ENCODE assay signal across 8 cellular contexts in genomic region chr2:113602869-113603466, GRCh38. TPM values are rescaled to one million over a fixed set of nuclear protein-coding genes. Genes with fewer than 3 reads are reported as not detected.
DNase-seq lines count a peak whose midpoint lies in the region; ATAC-seq and TF ChIP-seq lines count a peak whose summit lies in the region.

No MANE protein-coding gene starts in this region.

- H3K4me3 ChIP-seq in kidney epithelial cell (ENCODE audit: low read depth, low read length) = peak overlapping the region; percentile 57
- H3K4me3 ChIP-seq in thymus (ENCODE audit: low read length) = peak overlapping the region; percentile 52

- H3K27ac ChIP-seq in angular gyrus (ENCODE audit: low read depth, low read length) (peak overlapping the region; percentile 93), thymus (ENCODE audit: low read depth) (peak overlapping the region; percentile 92)

- no peak for DNase-seq in activated CD4-positive, CD25-positive, alpha-beta regulatory T cell treated with anti-CD3 and anti-CD28 coated beads, Interleukin-2, amount 50 U/mL, for 72 hours
- DNase-seq in kidney epithelial cell (ENCODE audit: low read depth) = no peak
- DNase-seq in NCI-H1417 treated with DMSO at 0.1 percent for 48 hours (lab: John Stamatoyannopoulos, UW) = no peak
- DNase-seq in NK-92 (lab: John Stamatoyannopoulos, UW; ENCODE audit: unreplicated experiment) = no peak

- H3K4me1 ChIP-seq in thymus (ENCODE audit: control insufficient read depth, insufficient read depth, low read length) = no peaks in the 10 kb centered on the region

- no peak for TF ChIP-seq CTCF in kidney epithelial cell (IDR thresholded peaks at IDR 0.05; ENCODE audit: insufficient read depth, low read length, poor library complexity, severe bottlenecking)

- no peaks in the 10 kb centered on the region for H3K27me3 ChIP-seq in kidney epithelial cell (ENCODE audit: control insufficient read depth, insufficient read depth, low read length)
- H3K27me3 ChIP-seq in thymus (ENCODE audit: control insufficient read depth, insufficient read depth) = no peaks in the 10 kb centered on the region

- H3K36me3 ChIP-seq in kidney epithelial cell (ENCODE audit: control insufficient read depth, insufficient read depth, low read length) (no peaks in the 10 kb centered on the region), thymus (ENCODE audit: control insufficient read depth, insufficient read depth) (peaks cover 3% of the 10 kb centered on the region)

- peak; percentile 43 to 45 for ATAC-seq in activated CD4-positive, CD25-positive, alpha-beta regulatory T cell treated with anti-CD3 and anti-CD28 coated beads, Interleukin-2, amount 50 U/mL, for 24 hours
- ATAC-seq in GM21381 (IDR thresholded peaks at IDR 0.05; ENCODE audit: unreplicated experiment) = no peak

- WGBS in thymus = 70% methylated on average over 2 of the region's 2 CpGs

- H3K9me3 ChIP-seq in thymus (ENCODE audit: control insufficient read depth) = no peaks in the 10 kb centered on the region

RNA-seq across cellular contexts. Expression of gene RABL2A, which starts 24.1 kb away (rescaled TPM):
- total RNA-seq in kidney epithelial cell = 9.6 and 11.8 TPM in 2 replicates
- 18.3 TPM for polyA plus RNA-seq in thymus
